ENCODE assay signal across 2 cellular contexts in the genomic region with DNA sequence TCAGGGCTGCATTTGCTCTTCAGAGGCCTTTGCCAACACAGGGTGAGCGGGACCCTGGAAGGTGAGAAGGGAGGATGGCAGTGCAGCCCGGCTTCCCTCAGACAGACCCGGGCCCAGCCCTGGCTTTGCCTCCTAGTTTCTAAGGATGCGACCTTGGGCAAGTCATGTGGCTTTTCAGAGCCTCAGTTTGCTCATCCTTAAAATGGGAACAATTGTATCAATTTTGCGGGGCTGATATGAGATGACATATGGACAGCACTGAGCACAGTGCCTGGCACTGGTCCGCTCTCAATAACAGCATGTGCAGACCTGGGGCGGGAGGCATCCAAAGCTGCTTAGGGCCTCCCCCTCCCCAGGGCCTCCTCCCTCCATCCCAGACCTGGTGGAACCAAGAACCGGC.
TF ChIP-seq lines count a peak whose summit lies in the region.

No MANE protein-coding gene starts in this region.

TF ChIP-seq in HepG2, 621 proteins besides CTCF, POLR2A, EP300 and RAD21:
- TF ChIP-seq ZNF30 (CRISPR knock-in tag; IDR thresholded peaks at IDR 0.05), result no peak
- TF ChIP-seq ZNF629 (CRISPR knock-in tag; conservative IDR thresholded peaks at IDR 0.05), result peak; percentile 53
- no peak for TF ChIP-seq FOSL2 (CRISPR knock-in tag; IDR thresholded peaks at IDR 0.05)
TF ChIP-seq in HepG2: peak in this region for 1.

TF ChIP-seq in K562, 482 proteins besides CTCF, POLR2A, EP300 and RAD21 (continued from another document):
- no peak for TF ChIP-seq NFIX (CRISPR knock-in tag; IDR thresholded peaks at IDR 0.05; ENCODE audit: low read depth)
